26 cellular contexts compared by ENCODE assay signal in genomic region chr7:139479620-139480019, GRCh38. TPM values are rescaled to one million over a fixed set of nuclear protein-coding genes. Genes with fewer than 3 reads are reported as not detected.
DNase-seq lines count a peak whose midpoint lies in the region; ATAC-seq, FAIRE-seq and TF ChIP-seq lines count a peak whose summit lies in the region.
"Had no signal": no experiment of that assay in that cellular context is flagged by ENCODE, and none has a peak within 500 bp of the region (broad histone marks: within the 10 kb centered on the region; RNA-seq: fewer than 3 reads in every experiment).

No MANE protein-coding gene starts in this region.

- no peak for TF ChIP-seq POLR2A in Peyer's patch (IDR thresholded peaks at IDR 0.05)

- 16 to 51% (median 27%) methylated on average over 4 of the region's 4 CpGs for WGBS in small intestine, 3 donors

- H3K4me3 ChIP-seq in Peyer's patch = no peak overlapping the region
- H3K4me3 ChIP-seq in small intestine (ENCODE audit: low read depth in 1 of 2, low read length in 2 of 2) = no peak overlapping the region
- H3K4me3 ChIP-seq in H7 (ENCODE audit: insufficient read depth, low read depth, low read length) = no peak overlapping the region
- H3K4me3 ChIP-seq: MG63, SK-N-MC had no signal

- FAIRE-seq in small intestine (lab: Jason Lieb, UNC) = no peak
- FAIRE-seq: D721Med, HTR-8/SVneo had no signal

- TF ChIP-seq CTCF in Peyer's patch (IDR thresholded peaks at IDR 0.05) (no peak), mesothelial cell of epicardium (IDR thresholded peaks at IDR 0.05; ENCODE audit: unreplicated experiment) (no peak), natural killer cell (IDR thresholded peaks at IDR 0.05) (no peak)

- H3K36me3 ChIP-seq in Peyer's patch (no peaks in the 10 kb centered on the region), small intestine (ENCODE audit: control insufficient read depth in 2 of 2, insufficient read depth in 2 of 2, low read length in 2 of 2) (no peaks in the 10 kb centered on the region), H7 (replicated peaks; ENCODE audit: control insufficient read depth, insufficient read depth, low read length) (peaks cover 9% of the 10 kb centered on the region)
- H3K36me3 ChIP-seq: MG63 had no signal

- no peak overlapping the region for H3K27ac Mint-ChIP-seq in mesothelial cell of epicardium
- no peak overlapping the region for H3K27ac Mint-ChIP-seq in natural killer cell
- H3K27ac Mint-ChIP-seq: CD8-positive, alpha-beta memory T cell; IgD-negative memory B cell had no signal

- no peak for ATAC-seq in natural killer cell
- ATAC-seq: Panc1 had no signal

- H3K27ac ChIP-seq in Peyer's patch (no peak overlapping the region), small intestine (ENCODE audit: low read depth in 1 of 2, low read length in 1 of 2) (no peak overlapping the region)
- H3K27ac ChIP-seq: HL-60, SK-N-MC had no signal

- H3K9me3 Mint-ChIP-seq in mesothelial cell of epicardium (no peaks in the 10 kb centered on the region), natural killer cell (no peaks in the 10 kb centered on the region)
- H3K9me3 Mint-ChIP-seq: IgD-negative memory B cell had no signal

- peaks cover 0 to 18% (median 13%) of the 10 kb centered on the region in 4 donors for H3K4me1 ChIP-seq in Peyer's patch
- peaks cover 0 to 5% of the 10 kb centered on the region in 2 donors for H3K4me1 ChIP-seq in small intestine (ENCODE audit: control insufficient read depth in 2 of 2, insufficient read depth in 1 of 2, low read depth in 1 of 2, low read length in 1 of 2)

- peaks cover 0 to 15% of the 10 kb centered on the region in 2 donors for H3K27me3 ChIP-seq in Peyer's patch
- H3K27me3 ChIP-seq in small intestine (ENCODE audit: control insufficient read depth in 2 of 2, insufficient read depth in 2 of 2, low read length in 2 of 2) = peaks cover 7 to 19% of the 10 kb centered on the region in 2 donors
- peaks cover 23% of the 10 kb centered on the region for H3K27me3 ChIP-seq in H7 (ENCODE audit: control insufficient read depth, insufficient read depth, low read length)

- H3K4me3 Mint-ChIP-seq in mesothelial cell of epicardium (no peak overlapping the region), natural killer cell (no peak overlapping the region)
- H3K4me3 Mint-ChIP-seq: CD8-positive, alpha-beta memory T cell; H9 had no signal

- H3K27me3 Mint-ChIP-seq in mesothelial cell of epicardium (ENCODE audit: low read depth) (peaks cover 37% of the 10 kb centered on the region), natural killer cell (ENCODE audit: low read depth in 2 of 2) (peaks cover 14 to 28% of the 10 kb centered on the region in 2 donors)

- H3K9me3 ChIP-seq in Peyer's patch = no peaks in the 10 kb centered on the region
- H3K9me3 ChIP-seq in small intestine (ENCODE audit: control insufficient read depth, low read depth) = no peaks in the 10 kb centered on the region
- H3K9me3 ChIP-seq: MG63 had no signal

- H3K36me3 Mint-ChIP-seq in mesothelial cell of epicardium = peaks cover 2% of the 10 kb centered on the region
- H3K36me3 Mint-ChIP-seq in natural killer cell = no peaks in the 10 kb centered on the region
- H3K36me3 Mint-ChIP-seq: IgD-negative memory B cell had no signal

- H3K4me1 Mint-ChIP-seq in mesothelial cell of epicardium (peaks cover 3% of the 10 kb centered on the region), natural killer cell (no peaks in the 10 kb centered on the region)

- intact Hi-C loops in natural killer cell (cut with micrococcal nuclease) = no loop called here

- DNase-seq in D341Med (ENCODE audit: low spot score) = peak; percentile 48
- DNase-seq in H4 (ENCODE audit: low spot score) = peak; percentile 27
- peak in 2 of 3 donors; percentile 50 to 58 for DNase-seq in Peyer's patch
- DNase-seq in small intestine = peak; percentile 61
- DNase-seq in mesothelial cell of epicardium (ENCODE audit: low spot score in 2 of 2, unreplicated experiment in 2 of 2) = no peak
- DNase-seq in H7 = no peak
- no peak for DNase-seq in natural killer cell
- DNase-seq: C1 segment of cervical spinal cord; CD8-positive, alpha-beta memory T cell; DMS79 treated with DMSO at 0.1 percent for 48 hours; H9; Karpas-422; MG63; NCI-H1092; NCI-H2107; NCI-H226; NCI-H526; SHP77; T-helper 1 cell had no signal

RNA-seq across cellular contexts. Expression of gene KLRG2, which starts 3.9 kb away (rescaled TPM):
- total RNA-seq in H4 (2014; rRNA removed; shearing (Covaris generic)) = not detected in 2 replicates
- not detected for total RNA-seq in Peyer's patch
- polyA plus RNA-seq in small intestine = not detected
- 1.4 to 1.6 TPM (median 1.4 TPM) in 3 replicates for total RNA-seq in mesothelial cell of epicardium
- total RNA-seq in H7 (2014; rRNA removed; shearing (Covaris generic)) = 9.2 and 11.5 TPM in 2 replicates
- not detected for total RNA-seq in natural killer cell
- total RNA-seq: G401 had no signal
- polyA plus RNA-seq: CD8-positive, alpha-beta memory T cell; IgD-negative memory B cell had no signal

RNA-seq across cellular contexts. Expression of gene CLEC2L, which starts 43.9 kb away (rescaled TPM):
- total RNA-seq in H4 (2014; rRNA removed; shearing (Covaris generic)) = 0.08 TPM in 1 of 2 replicates, not detected in the other
- not detected for total RNA-seq in Peyer's patch
- polyA plus RNA-seq in small intestine = 1 to 10 TPM in 1 of 3 donors, not detected in 2; 1.4 TPM
- total RNA-seq in mesothelial cell of epicardium = 0.33 to 0.54 TPM (median 0.38 TPM) in 3 replicates
- not detected in 2 replicates for total RNA-seq in H7 (2014; rRNA removed; shearing (Covaris generic))
- total RNA-seq in natural killer cell = under 1 TPM in 1 of 3 donors, not detected in 2; 0.71 TPM
- total RNA-seq: CD8-positive, alpha-beta memory T cell had no signal
- polyA plus RNA-seq: CD8-positive, alpha-beta memory T cell; IgD-negative memory B cell had no signal

Comparison
In these comparisons a context has a peak if more than half of its experiments do, and no peak if none do; other contexts are left out.
1. DNase-seq: peak in D341Med (single experiment), H4 (single experiment), Peyer's patch (2 of 3) and small intestine (single experiment); none in mesothelial cell of epicardium (0 of 2), H7 (single experiment) and natural killer cell (single experiment).